ENCODE assay signal across 14 cellular contexts in genomic region chr13:110361365-110361911, GRCh38. TPM values are rescaled to one million over a fixed set of nuclear protein-coding genes. Genes with fewer than 3 reads are reported as not detected.
A peak's percentile ranks its signal among the peaks of the same experiment; 100 is the strongest.
DNase-seq lines count a peak whose midpoint lies in the region; ATAC-seq lines count a peak whose summit lies in the region.
"Had no signal": no experiment of that assay in that cellular context is flagged by ENCODE, and none has a peak within 500 bp of the region (broad histone marks: within the 10 kb centered on the region; RNA-seq: fewer than 3 reads in every experiment).

No MANE protein-coding gene starts in this region.

- peak overlapping the region in 1 of 2 experiments; percentile 1 for H3K14ac ChIP-seq in mesenchymal stem cell (ENCODE audit: low read length in 2 of 2)

- no peaks in the 10 kb centered on the region for H3K27me3 ChIP-seq in mesenchymal stem cell (ENCODE audit: control insufficient read depth in 1 of 2, insufficient read depth in 1 of 2, low read length in 2 of 2)
- no peaks in the 10 kb centered on the region for H3K27me3 ChIP-seq in subcutaneous abdominal adipose tissue (ENCODE audit: control insufficient read depth in 5 of 5, insufficient read depth in 4 of 5, low read length in 5 of 5)
- H3K27me3 ChIP-seq: SJSA1 had no signal

- H2BK15ac ChIP-seq in mesenchymal stem cell (ENCODE audit: low read depth, poor library complexity, severe bottlenecking): no peak overlapping the region

- peak overlapping the region in 1 of 2 experiments; percentile 2 for H2BK12ac ChIP-seq in mesenchymal stem cell (ENCODE audit: low read length in 2 of 2)

- WGBS in mesenchymal stem cell: 90% methylated on average over 10 of the region's 10 CpGs

- peak overlapping the region; percentile 1 for H2AK5ac ChIP-seq in mesenchymal stem cell (ENCODE audit: low read length, severe bottlenecking)

- H4K91ac ChIP-seq in mesenchymal stem cell (ENCODE audit: low read length): no peak overlapping the region

- H4K8ac ChIP-seq in mesenchymal stem cell (ENCODE audit: low read length): no peak overlapping the region

- peak overlapping the region; percentile 21 for H2BK5ac ChIP-seq in mesenchymal stem cell (ENCODE audit: low read depth, low read length, poor library complexity, severe bottlenecking)

- peak; percentile 38 for DNase-seq in LHCN-M2 (ENCODE audit: low read depth)
- peak; percentile 80 for DNase-seq in mesenchymal stem cell
- DNase-seq in DMS53 treated with DMSO at 0.1 percent for 48 hours (lab: John Stamatoyannopoulos, UW; ENCODE audit: unreplicated experiment): no peak
- no peak for DNase-seq in NCI-H1417 (lab: John Stamatoyannopoulos, UW)
- DNase-seq: activated CD4-positive, alpha-beta T cell treated with anti-CD3 and anti-CD28 coated beads, Interleukin-2, amount 50 U/mL, for 48 hours; anterior cingulate cortex; DND-41; NCI-H2081; stimulated activated CD4-positive, alpha-beta T cell treated with anti-CD3 and anti-CD28 coated beads, Interleukin-4, amount 100 ng/mL, for 24 hours had no signal

- H3K79me1 ChIP-seq in mesenchymal stem cell (replicated peaks; ENCODE audit: low read length, poor library complexity, severe bottlenecking): peaks cover 16% of the 10 kb centered on the region

- peak; percentile 28 for ATAC-seq in esophagus mucosa
- no peak for ATAC-seq in HG03439 (IDR thresholded peaks at IDR 0.05; ENCODE audit: unreplicated experiment)
- no peak for ATAC-seq in GM18861 (IDR thresholded peaks at IDR 0.05; ENCODE audit: unreplicated experiment)

- H3K27ac ChIP-seq in mesenchymal stem cell (ENCODE audit: low read length, poor library complexity, severe bottlenecking) (peak overlapping the region; percentile 77), subcutaneous abdominal adipose tissue (ENCODE audit: low read depth, low read length) (peak overlapping the region; percentile 90)

- peaks cover 21% of the 10 kb centered on the region for H3K4me1 ChIP-seq in mesenchymal stem cell (ENCODE audit: control insufficient read depth, insufficient read depth, low read depth, low read length)
- peaks cover 13 to 42% (median 38%) of the 10 kb centered on the region in 5 donors for H3K4me1 ChIP-seq in subcutaneous abdominal adipose tissue (ENCODE audit: control insufficient read depth in 5 of 5, insufficient read depth in 5 of 5, low read length in 5 of 5)

- H3K9me3 ChIP-seq in mesenchymal stem cell (ENCODE audit: control insufficient read depth, low read length) (no peaks in the 10 kb centered on the region), subcutaneous abdominal adipose tissue (ENCODE audit: control insufficient read depth in 5 of 5, low read length in 5 of 5) (no peaks in the 10 kb centered on the region)
- H3K9me3 ChIP-seq: SJSA1 had no signal

- H3K4me3 ChIP-seq in mesenchymal stem cell (ENCODE audit: insufficient read depth in 1 of 2, low read depth in 1 of 2, low read length in 2 of 2) (peak overlapping the region in 1 of 2 experiments; percentile 33), subcutaneous abdominal adipose tissue (ENCODE audit: low read depth in 1 of 5, low read length in 5 of 5) (no peak overlapping the region)
- H3K4me3 ChIP-seq: SJSA1 had no signal

- H2AFZ ChIP-seq in mesenchymal stem cell (ENCODE audit: low read depth, low read length): no peak overlapping the region

- H2BK120ac ChIP-seq in mesenchymal stem cell (ENCODE audit: low read depth, low read length): no peak overlapping the region

- H3K9ac ChIP-seq in mesenchymal stem cell (ENCODE audit: low read length) (peak overlapping the region; percentile 68), subcutaneous abdominal adipose tissue (ENCODE audit: low read length in 5 of 5) (peak overlapping the region in 1 of 5 donors; percentile 57)

- H3K36me3 ChIP-seq in mesenchymal stem cell (ENCODE audit: control insufficient read depth in 1 of 2, insufficient read depth in 2 of 2, low read depth in 1 of 2, low read length in 2 of 2): peaks cover 19 to 32% of the 10 kb centered on the region in 2 experiments
- peaks cover 9 to 54% (median 20%) of the 10 kb centered on the region in 5 donors for H3K36me3 ChIP-seq in subcutaneous abdominal adipose tissue (ENCODE audit: control insufficient read depth in 5 of 5, insufficient read depth in 5 of 5, low read length in 5 of 5)

- H3K4ac ChIP-seq in mesenchymal stem cell (ENCODE audit: low read depth in 1 of 2, low read length in 2 of 2): no peak overlapping the region

- H3K4me2 ChIP-seq in mesenchymal stem cell (ENCODE audit: low read length, poor library complexity, severe bottlenecking): no peak overlapping the region

- no peak overlapping the region for H3K23ac ChIP-seq in mesenchymal stem cell (ENCODE audit: low read length in 2 of 2)

- H3K18ac ChIP-seq in mesenchymal stem cell (ENCODE audit: low read depth in 1 of 2, low read length in 2 of 2): peak overlapping the region in 1 of 2 experiments; percentile 75

RNA-seq across cellular contexts. Expression of gene COL4A2, which starts 54.4 kb away (rescaled TPM):
- total RNA-seq in LHCN-M2 (2014; rRNA removed) (67.4 and 77.5 TPM in 2 replicates), esophagus mucosa (30.8 TPM)
- polyA plus RNA-seq in LHCN-M2 (2012): 63.5 TPM
- 2,099 TPM for polyA plus RNA-seq in mesenchymal stem cell (2013, experiment 1 of 2)
- polyA plus RNA-seq in mesenchymal stem cell (2013, experiment 2 of 2): 2,053 TPM

RNA-seq across cellular contexts. Expression of gene COL4A1, which starts 54.5 kb away (rescaled TPM):
- 63.0 and 68.5 TPM in 2 replicates for total RNA-seq in LHCN-M2 (2014; rRNA removed)
- 39.7 TPM for polyA plus RNA-seq in LHCN-M2 (2012)
- 27.5 TPM for total RNA-seq in esophagus mucosa
- polyA plus RNA-seq in mesenchymal stem cell (2013, experiment 1 of 2): 2,271 TPM
- polyA plus RNA-seq in mesenchymal stem cell (2013, experiment 2 of 2): 2,270 TPM

Comparison
In these comparisons a context has a peak if more than half of its experiments do, and no peak if none do; other contexts are left out.
1. DNase-seq: peak in LHCN-M2 (single experiment) and mesenchymal stem cell (single experiment); none in DMS53 treated with DMSO at 0.1 percent for 48 hours (single experiment) and NCI-H1417 (0 of 3).